19 cellular contexts compared by ENCODE assay signal in the genomic region with DNA sequence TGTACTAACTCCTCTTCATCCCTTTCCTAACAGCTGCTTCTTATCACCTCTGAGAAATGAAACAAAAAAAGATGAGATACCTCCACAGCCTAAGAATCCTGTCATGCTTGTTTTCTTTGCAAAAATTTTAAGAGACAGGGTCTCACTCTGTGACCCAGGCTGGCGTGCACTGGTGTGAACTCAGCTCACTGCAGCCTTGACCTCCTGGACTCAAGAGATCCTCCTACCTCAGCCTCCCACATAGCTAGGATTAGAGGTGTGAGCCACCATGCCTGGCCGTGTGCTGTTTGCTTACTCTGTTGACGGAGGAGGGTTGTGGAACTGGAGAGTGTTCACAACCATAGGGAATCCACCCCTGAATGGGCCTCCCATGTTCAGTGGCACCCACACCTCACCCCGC.
"Had no signal": no experiment of that assay in that cellular context is flagged by ENCODE, and none has a peak within 500 bp of the region (broad histone marks: within the 10 kb centered on the region; RNA-seq: fewer than 3 reads in every experiment).

No MANE protein-coding gene starts in this region.

- ATAC-seq: psoas muscle, sciatic nerve had no signal

- H3K4me1 ChIP-seq: colonic mucosa, heart left ventricle, parathyroid adenoma, psoas muscle had no signal

- H3K9ac ChIP-seq: parathyroid adenoma had no signal

- H3K36me3 ChIP-seq: colonic mucosa had no signal

- H3K4me1 Mint-ChIP-seq: endodermal cell had no signal

- H3K9me3 ChIP-seq: colonic mucosa, heart left ventricle, psoas muscle had no signal

- H2AFZ ChIP-seq: parathyroid adenoma had no signal

- H3K9me3 Mint-ChIP-seq: endodermal cell, naive B cell, nephron, type B pancreatic cell had no signal

- H3K4me3 Mint-ChIP-seq: endodermal cell, naive B cell, nephron, type B pancreatic cell had no signal

- H3K27me3 Mint-ChIP-seq: naive B cell, type B pancreatic cell had no signal

- DNase-seq: colonic mucosa; dermis blood vessel endothelial cell; effector CD4-positive, alpha-beta T cell; endodermal cell; foreskin melanocyte; heart left ventricle; hippocampal formation; kidney glomerular epithelial cell; mesendoderm; naive B cell; psoas muscle; retina; stimulated activated CD4-positive, alpha-beta T cell treated with anti-CD3 and anti-CD28 coated beads, Interleukin-2, amount 100 ng/mL, for 24 hours; stimulated activated CD4-positive, alpha-beta T cell treated with anti-CD3 and anti-CD28 coated beads, Interleukin-4, amount 100 ng/mL, for 4 hours; stimulated activated naive CD4-positive, alpha-beta T cell treated with Interleukin-2 at 50 U/mL for 16 hours had no signal

- H3K27me3 ChIP-seq: colonic mucosa, heart left ventricle had no signal

- H3K27ac ChIP-seq: colonic mucosa, heart left ventricle, parathyroid adenoma, psoas muscle had no signal

- H3K4me3 ChIP-seq: colonic mucosa, heart left ventricle, psoas muscle had no signal

- H3K27ac Mint-ChIP-seq: endodermal cell, nephron, type B pancreatic cell had no signal
